ENCODE assay signal across 9 cellular contexts in genomic region chr17:42670925-42671657, GRCh38.
DNase-seq lines count a peak whose midpoint lies in the region; ATAC-seq and TF ChIP-seq lines count a peak whose summit lies in the region.
"Had no signal": no experiment of that assay in that cellular context is flagged by ENCODE, and none has a peak within 500 bp of the region (broad histone marks: within the 10 kb centered on the region; RNA-seq: fewer than 3 reads in every experiment).

No MANE protein-coding gene starts in this region.

- H3K4me1 Mint-ChIP-seq in T-helper 2 cell treated with Interferon-gamma antibody and Interleukin-4, amounts not matched to agents 5 μg/mL and 100 μg/mL, for 36 hours (ENCODE audit: low read depth): peaks cover 14% of the 10 kb centered on the region

- TF ChIP-seq CTCF in coronary artery (IDR thresholded peaks at IDR 0.05): no peak

- peak overlapping the region; percentile 24 to 84 for H3K27ac ChIP-seq in coronary artery

- peak overlapping the region; percentile 75 for H3K4me3 Mint-ChIP-seq in T-helper 2 cell treated with Interferon-gamma antibody and Interleukin-4, amounts not matched to agents 5 μg/mL and 100 μg/mL, for 36 hours

- no peak for DNase-seq in T-helper 2 cell treated with Interferon-gamma antibody and Interleukin-4, amounts not matched to agents 5 μg/mL and 100 μg/mL, for 36 hours (ENCODE audit: low spot score)
- DNase-seq in T-helper 2 cell (no peak), coronary artery (ENCODE audit: low spot score) (no peak), retina (peak; percentile 20)
- DNase-seq: 8988T, NCI-H748 treated with DMSO at 0.1 percent for 48 hours had no signal

- H3K4me3 ChIP-seq in coronary artery: peak overlapping the region; percentile 27
- H3K4me3 ChIP-seq: mucosa of descending colon had no signal

- no peak for ATAC-seq in GM18502 (IDR thresholded peaks at IDR 0.05; ENCODE audit: poor library complexity, unreplicated experiment)
- no peak for ATAC-seq in GM18868 (IDR thresholded peaks at IDR 0.05; ENCODE audit: unreplicated experiment)

- no peak overlapping the region for H3K27ac Mint-ChIP-seq in T-helper 2 cell treated with Interferon-gamma antibody and Interleukin-4, amounts not matched to agents 5 μg/mL and 100 μg/mL, for 36 hours

- H3K36me3 Mint-ChIP-seq in T-helper 2 cell treated with Interferon-gamma antibody and Interleukin-4, amounts not matched to agents 5 μg/mL and 100 μg/mL, for 36 hours (ENCODE audit: low read depth): no peaks in the 10 kb centered on the region

- H3K27me3 Mint-ChIP-seq in T-helper 2 cell treated with Interferon-gamma antibody and Interleukin-4, amounts not matched to agents 5 μg/mL and 100 μg/mL, for 36 hours (ENCODE audit: low read depth): peaks cover 62% of the 10 kb centered on the region

- H3K9me3 Mint-ChIP-seq in T-helper 2 cell treated with Interferon-gamma antibody and Interleukin-4, amounts not matched to agents 5 μg/mL and 100 μg/mL, for 36 hours: no peaks in the 10 kb centered on the region
